21 cellular contexts compared by ENCODE assay signal in the genomic region with DNA sequence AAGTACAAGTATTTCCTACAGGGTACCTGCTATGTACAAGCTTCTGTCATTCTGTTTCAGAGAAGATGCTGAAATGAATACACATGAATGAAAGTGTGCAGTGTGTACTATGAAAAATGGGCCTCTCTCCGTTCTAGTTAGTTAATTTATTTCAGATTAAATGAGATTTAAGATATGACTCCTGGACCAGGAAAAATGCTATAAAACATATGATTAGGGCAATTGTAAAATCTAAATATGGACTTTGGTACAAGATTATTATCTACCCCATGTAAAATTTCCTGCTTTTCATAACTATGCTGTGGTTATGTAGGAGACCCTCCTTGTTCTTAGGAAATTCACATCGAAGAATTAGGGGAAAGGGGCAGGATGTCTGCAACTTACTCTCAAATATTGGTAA. TPM values are rescaled to one million over a fixed set of nuclear protein-coding genes. Genes with fewer than 3 reads are reported as not detected.
DNase-seq lines count a peak whose midpoint lies in the region; ATAC-seq, FAIRE-seq and TF ChIP-seq lines count a peak whose summit lies in the region.
"Had no signal": no experiment of that assay in that cellular context is flagged by ENCODE, and none has a peak within 500 bp of the region (broad histone marks: within the 10 kb centered on the region; RNA-seq: fewer than 3 reads in every experiment).

No MANE protein-coding gene starts in this region.

- H3K27ac ChIP-seq in mucosa of rectum (ENCODE audit: low read depth in 2 of 2, low read length in 2 of 2) = peak overlapping the region; percentile 69
- H3K27ac ChIP-seq: 22Rv1; A549; BLaER1 treated with 17β-estradiol and CSF1 and Interleukin-3, amounts not matched to agents 10 nM and 100 nM; C4-2B had no signal

- no peaks in the 10 kb centered on the region for H3K36me3 ChIP-seq in mucosa of rectum (ENCODE audit: control insufficient read depth in 2 of 2, insufficient read depth in 2 of 2, low read length in 2 of 2)
- H3K36me3 ChIP-seq: BLaER1 treated with 17β-estradiol and CSF1 and Interleukin-3, amounts not matched to agents 10 nM and 100 nM had no signal

- H3K27me3 ChIP-seq in mucosa of rectum (ENCODE audit: control insufficient read depth in 2 of 2, insufficient read depth in 2 of 2, low read length in 2 of 2) = no peaks in the 10 kb centered on the region
- H3K27me3 ChIP-seq: BLaER1 treated with 17β-estradiol and CSF1 and Interleukin-3, amounts not matched to agents 10 nM and 100 nM had no signal

- no peak for DNase-seq in GM12891 (ENCODE audit: insufficient read length, low spot score)
- no peak for DNase-seq in left colon
- no peak for DNase-seq in stimulated activated naive CD8-positive, alpha-beta T cell treated with anti-CD3 and anti-CD28 coated beads, Interleukin-15, Interleukin-2, amounts not matched to agents 100 U/mL and 50 U/mL, for 24 hours
- no peak for DNase-seq in NOMO-1 treated with DMSO at 0.1 percent for 48 hours (lab: John Stamatoyannopoulos, UW; ENCODE audit: unreplicated experiment)
- no peak for DNase-seq in inferior parietal cortex (ENCODE audit: extremely low spot score)
- DNase-seq: AML-193; Caco-2; Calu3; CD4-positive, alpha-beta T cell; CD8-positive, alpha-beta T cell; DMS79 treated with DMSO at 0.1 percent for 48 hours; GF-D8 had no signal

- ATAC-seq in left colon = peak; percentile 82
- no peak for ATAC-seq in stimulated activated naive CD8-positive, alpha-beta T cell treated with anti-CD3 and anti-CD28 coated beads, Interleukin-15, Interleukin-2, amounts not matched to agents 100 U/mL and 50 U/mL, for 24 hours
- no peak for ATAC-seq in GM18858 (IDR thresholded peaks at IDR 0.05; ENCODE audit: unreplicated experiment)
- ATAC-seq: A549; CD8-positive, alpha-beta T cell had no signal

- H3K9me3 ChIP-seq in mucosa of rectum (ENCODE audit: control insufficient read depth in 2 of 2, low read length in 2 of 2) = no peaks in the 10 kb centered on the region
- H3K9me3 ChIP-seq: A549; BLaER1 treated with 17β-estradiol and CSF1 and Interleukin-3, amounts not matched to agents 10 nM and 100 nM; Caco-2 had no signal

- intact Hi-C loops in left colon (cut with DNase I, micrococcal nuclease) = no loop called here

- peak overlapping the region in 1 of 2 donors; percentile 33 for H3K9ac ChIP-seq in mucosa of rectum (ENCODE audit: low read depth in 1 of 2, low read length in 2 of 2)
- H3K9ac ChIP-seq: BLaER1 treated with 17β-estradiol and CSF1 and Interleukin-3, amounts not matched to agents 10 nM and 100 nM had no signal

- FAIRE-seq in GM12891 (lab: Jason Lieb, UNC) = peak; percentile 66
- FAIRE-seq in colon (lab: Jason Lieb, UNC) = peak; percentile 31
- FAIRE-seq: A549, D721Med, G401.6 had no signal

- TF ChIP-seq POLR2A in GM12891 (IDR thresholded peaks at IDR 0.05; ENCODE audit: low read depth, low read length) = no peak

- H3K4me1 ChIP-seq in mucosa of rectum (ENCODE audit: control insufficient read depth in 2 of 2, insufficient read depth in 2 of 2, low read length in 2 of 2) = peaks cover 15 to 17% of the 10 kb centered on the region in 2 donors
- H3K4me1 ChIP-seq: A549; BLaER1 treated with 17β-estradiol and CSF1 and Interleukin-3, amounts not matched to agents 10 nM and 100 nM had no signal

- H3K4me3 ChIP-seq in mucosa of rectum (ENCODE audit: low read length in 2 of 2) = peak overlapping the region in 1 of 2 donors; percentile 39
- H3K4me3 ChIP-seq: A549; BLaER1 treated with 17β-estradiol and CSF1 and Interleukin-3, amounts not matched to agents 10 nM and 100 nM had no signal

TF ChIP-seq in GM12891, 5 proteins besides CTCF, POLR2A, EP300 and RAD21:
- TF ChIP-seq POLR2AphosphoS5 (IDR thresholded peaks at IDR 0.05; ENCODE audit: low read depth, low read length) = no peak
- no peak for TF ChIP-seq TAF1 (IDR thresholded peaks at IDR 0.05; ENCODE audit: low read depth, low read length)
- no peak for TF ChIP-seq POU2F2 (IDR thresholded peaks at IDR 0.05; ENCODE audit: low read depth, low read length)
- no peak for TF ChIP-seq SPI1 (IDR thresholded peaks at IDR 0.05; ENCODE audit: low read depth, low read length)
- no peak for TF ChIP-seq PAX5 (IDR thresholded peaks at IDR 0.05; ENCODE audit: insufficient read depth, low read length, severe bottlenecking)

RNA-seq across cellular contexts. Expression of gene MYO1D, which starts 28.9 kb away (rescaled TPM):
- 12.2 TPM for polyA plus RNA-seq in GM12891 (2012; ENCODE audit: low read depth, missing spikeins)
- 100 to 1,000 TPM; 394 to 421 TPM for total RNA-seq in left colon
